8 cellular contexts compared by ENCODE assay signal in the genomic region with DNA sequence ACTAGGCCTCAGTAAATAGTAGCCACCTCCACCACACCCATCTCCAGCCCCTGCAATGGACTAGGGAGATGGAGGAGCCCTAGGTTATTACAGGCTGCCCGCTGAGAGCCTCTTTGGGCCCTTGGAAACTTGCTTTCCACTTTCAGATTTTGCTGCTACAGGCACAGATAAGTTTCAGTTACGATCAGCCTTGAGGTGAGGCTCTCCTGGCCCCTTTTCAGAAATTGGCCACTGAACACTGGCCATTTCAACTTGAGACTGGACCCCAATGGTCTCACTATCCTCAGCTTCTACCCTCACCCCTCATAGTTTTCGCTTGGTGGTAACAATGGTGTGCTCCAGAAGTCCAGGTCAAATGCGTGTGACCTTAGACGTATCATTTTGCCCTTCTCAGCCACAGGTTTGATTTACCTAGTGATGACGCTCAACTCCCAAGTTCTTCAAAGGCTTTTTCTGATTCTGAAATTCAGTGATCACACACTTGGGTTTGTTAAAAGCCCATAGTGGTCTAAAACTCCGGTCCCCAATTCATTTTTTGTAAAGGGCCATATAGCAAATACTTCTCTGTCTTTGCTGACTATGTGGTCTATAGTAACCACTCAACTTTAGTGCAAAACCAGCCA. TPM values are rescaled to one million over a fixed set of nuclear protein-coding genes. Genes with fewer than 3 reads are reported as not detected.
DNase-seq lines count a peak whose midpoint lies in the region; ATAC-seq lines count a peak whose summit lies in the region.

No MANE protein-coding gene starts in this region.

- H3K27ac ChIP-seq in HUES48 (ENCODE audit: low read depth, low read length) (peak overlapping the region; percentile 75), iPS-20b (ENCODE audit: low read length) (no peak overlapping the region), stomach smooth muscle (ENCODE audit: low read length) (peak overlapping the region; percentile 70)

- peak overlapping the region; percentile 87 for H3K4me3 ChIP-seq in HUES48 (ENCODE audit: low read depth, low read length)
- H3K4me3 ChIP-seq in iPS-20b (ENCODE audit: low read length): peak overlapping the region; percentile 87
- peak overlapping the region; percentile 90 to 98 for H3K4me3 ChIP-seq in stomach smooth muscle (ENCODE audit: low read length in 2 of 2)

- no peak for ATAC-seq in activated naive CD4-positive, alpha-beta T cell treated with anti-CD3 and anti-CD28 coated beads, Interleukin-2, amount 50 U/mL, for 72 hours

- no peaks in the 10 kb centered on the region for H3K9me3 ChIP-seq in HUES48 (ENCODE audit: control insufficient read depth, insufficient read depth, low read length)
- no peaks in the 10 kb centered on the region for H3K9me3 ChIP-seq in iPS-20b (ENCODE audit: insufficient read depth, low read depth, low read length)
- no peaks in the 10 kb centered on the region for H3K9me3 ChIP-seq in stomach smooth muscle (ENCODE audit: control insufficient read depth in 2 of 2, low read length in 2 of 2)

- no peak for DNase-seq in activated naive CD4-positive, alpha-beta T cell treated with anti-CD3 and anti-CD28 coated beads, Interleukin-2, amount 50 U/mL, for 72 hours (ENCODE audit: low spot score in 2 of 2)
- DNase-seq in SW 1271 (lab: John Stamatoyannopoulos, UW) (no peak), iPS-NIHi7 (ENCODE audit: extremely low spot score) (no peak), MV-4-11 (lab: John Stamatoyannopoulos, UW) (no peak)
- DNase-seq in stimulated activated CD4-positive, alpha-beta T cell treated with anti-CD3 and anti-CD28 coated beads, Interleukin-4, amount 100 ng/mL, for 4 hours: no peak

- peaks cover 5% of the 10 kb centered on the region for H3K4me1 ChIP-seq in HUES48 (ENCODE audit: control insufficient read depth, insufficient read depth, low read length)
- H3K4me1 ChIP-seq in iPS-20b (ENCODE audit: insufficient read depth, low read length): peaks cover 8% of the 10 kb centered on the region; the same call in 1 of the 2 replicates
- peaks cover 26% of the 10 kb centered on the region for H3K4me1 ChIP-seq in stomach smooth muscle (ENCODE audit: control insufficient read depth, insufficient read depth, low read length)

- H3K36me3 ChIP-seq in HUES48 (ENCODE audit: control insufficient read depth, insufficient read depth, low read length) (peaks cover 39% of the 10 kb centered on the region), iPS-20b (ENCODE audit: insufficient read depth, low read depth, low read length) (peaks cover 39% of the 10 kb centered on the region), stomach smooth muscle (ENCODE audit: control insufficient read depth in 2 of 2, insufficient read depth in 2 of 2, low read length in 2 of 2) (peaks cover 13 to 16% of the 10 kb centered on the region in 2 donors)

- H3K36me3 Mint-ChIP-seq in activated naive CD4-positive, alpha-beta T cell treated with anti-CD3 and anti-CD28 coated beads, Interleukin-2, amount 50 U/mL, for 72 hours: peaks cover 30 to 41% of the 10 kb centered on the region in 2 donors

- H3K9ac ChIP-seq in HUES48 (ENCODE audit: low read depth, low read length) (peak overlapping the region; percentile 78), iPS-20b (ENCODE audit: low read depth, low read length) (peak overlapping the region; percentile 95), stomach smooth muscle (ENCODE audit: low read length in 2 of 2) (peak overlapping the region; percentile 85 to 91)

- no peaks in the 10 kb centered on the region for H3K27me3 ChIP-seq in HUES48 (ENCODE audit: control insufficient read depth, insufficient read depth, low read length)
- H3K27me3 ChIP-seq in iPS-20b (ENCODE audit: insufficient read depth, low read length): no peaks in the 10 kb centered on the region
- H3K27me3 ChIP-seq in stomach smooth muscle (ENCODE audit: control insufficient read depth in 1 of 2, insufficient read depth in 2 of 2, low read length in 2 of 2): no peaks in the 10 kb centered on the region

- H3K27ac Mint-ChIP-seq in activated naive CD4-positive, alpha-beta T cell treated with anti-CD3 and anti-CD28 coated beads, Interleukin-2, amount 50 U/mL, for 72 hours: peak overlapping the region; percentile 93 to 99

- H3K9me3 Mint-ChIP-seq in activated naive CD4-positive, alpha-beta T cell treated with anti-CD3 and anti-CD28 coated beads, Interleukin-2, amount 50 U/mL, for 72 hours: no peaks in the 10 kb centered on the region

RNA-seq across cellular contexts. Expression of gene PMM2, which starts 1.0 kb away (rescaled TPM):
- 10 to 100 TPM; 24.2 to 46.2 TPM for total RNA-seq in activated naive CD4-positive, alpha-beta T cell treated with anti-CD3 and anti-CD28 coated beads, Interleukin-2, amount 50 U/mL, for 72 hours

RNA-seq across cellular contexts. Expression of gene TMEM186, which starts 1.2 kb away (rescaled TPM):
- 10 to 100 TPM; 15.1 to 19.8 TPM for total RNA-seq in activated naive CD4-positive, alpha-beta T cell treated with anti-CD3 and anti-CD28 coated beads, Interleukin-2, amount 50 U/mL, for 72 hours
